In the genomic region with DNA sequence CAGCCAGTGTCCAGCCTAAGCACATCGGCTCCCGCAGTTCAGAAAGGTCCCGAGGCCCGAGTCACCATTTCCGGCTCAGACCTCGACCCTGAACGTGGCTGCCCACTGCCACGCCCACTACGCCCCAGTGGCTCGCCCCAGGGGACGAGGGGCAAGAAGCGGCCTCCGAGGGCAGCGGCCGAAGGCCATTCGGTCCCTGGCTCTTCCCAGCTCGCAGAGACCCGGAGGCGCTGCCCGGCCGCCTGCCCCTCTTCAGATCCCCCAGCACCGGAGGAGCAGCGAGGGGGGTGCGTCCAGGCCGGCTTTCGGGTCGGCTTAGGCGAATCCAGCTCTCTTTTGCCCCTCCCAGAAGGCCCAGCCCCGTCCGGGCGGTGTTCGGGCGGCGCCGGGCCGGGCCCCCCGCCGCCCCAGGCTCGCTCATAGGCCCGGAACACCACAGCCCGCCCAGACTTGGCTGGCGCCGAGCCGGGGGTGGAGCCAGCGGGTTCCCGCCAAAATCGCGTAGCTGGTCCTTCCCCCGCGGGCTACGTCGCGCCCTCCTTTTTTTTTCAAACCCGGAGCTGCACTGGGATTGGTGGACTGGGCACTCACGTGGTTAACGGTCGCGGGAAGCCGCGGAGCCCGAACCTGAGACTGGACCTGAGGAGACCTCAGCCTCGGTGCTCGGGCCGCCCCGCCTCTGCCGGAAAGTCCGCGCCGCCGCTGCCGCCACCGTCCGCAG, we compare ENCODE assay signal across 1 cellular context.
A peak's percentile ranks its signal among the peaks of the same experiment; 100 is the strongest.
TF ChIP-seq lines count a peak whose summit lies in the region.

A gene (plus strand): TSS at position 617 of the 721 bp plus-strand sequence. CDS start 264 bp downstream, outside the sequence.

TF ChIP-seq in GM12878, 131 proteins besides CTCF, POLR2A, EP300 and RAD21 (continued from another document):
- TF ChIP-seq, protein P1, sequence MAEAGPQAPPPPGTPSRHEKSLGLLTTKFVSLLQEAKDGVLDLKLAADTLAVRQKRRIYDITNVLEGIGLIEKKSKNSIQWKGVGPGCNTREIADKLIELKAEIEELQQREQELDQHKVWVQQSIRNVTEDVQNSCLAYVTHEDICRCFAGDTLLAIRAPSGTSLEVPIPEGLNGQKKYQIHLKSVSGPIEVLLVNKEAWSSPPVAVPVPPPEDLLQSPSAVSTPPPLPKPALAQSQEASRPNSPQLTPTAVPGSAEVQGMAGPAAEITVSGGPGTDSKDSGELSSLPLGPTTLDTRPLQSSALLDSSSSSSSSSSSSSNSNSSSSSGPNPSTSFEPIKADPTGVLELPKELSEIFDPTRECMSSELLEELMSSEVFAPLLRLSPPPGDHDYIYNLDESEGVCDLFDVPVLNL (IDR thresholded peaks at IDR 0.05; ENCODE audit: low read depth, low read length), result peak; percentile 91
- TF ChIP-seq ESRRA (IDR thresholded peaks at IDR 0.05; ENCODE audit: low read length) (no peak), POU2F2 (IDR thresholded peaks at IDR 0.05; ENCODE audit: borderline replicate concordance, low read depth, low read length) (0 out of 3 replicates have a peak, but pooled peaks have one; percentile 7), NFIC (IDR thresholded peaks at IDR 0.05; ENCODE audit: low read depth, low read length) (no peak), MEF2B (IDR thresholded peaks at IDR 0.05; ENCODE audit: partially characterized antibody, poor library complexity, severe bottlenecking) (peak; percentile 86), NR2C2 (IDR thresholded peaks at IDR 0.05; ENCODE audit: borderline replicate concordance, control insufficient read depth, insufficient read length, low read depth) (no peak), SMARCA5 (IDR thresholded peaks at IDR 0.05) (no peak), CREB1 (IDR thresholded peaks at IDR 0.05; ENCODE audit: low read depth) (peak; percentile 94), LARP7 (IDR thresholded peaks at IDR 0.05) (0 out of 2 replicates have a peak, but pooled peaks have one; percentile 15), BHLHE40 (IDR thresholded peaks at IDR 0.05; ENCODE audit: borderline replicate concordance in 1 of 2, low read depth in 2 of 2, low read length in 1 of 2) (peak in 1 of 2 experiments; percentile 14; a peak in 1 of 4 replicates), SMC3 (IDR thresholded peaks at IDR 0.05; ENCODE audit: borderline replicate concordance, low read length) (no peak), STAT3 (IDR thresholded peaks at IDR 0.05; ENCODE audit: low read depth, low read length) (no peak), ZNF622 (IDR thresholded peaks at IDR 0.05) (no peak), SRF (IDR thresholded peaks at IDR 0.05; ENCODE audit: low read depth in 2 of 2, low read length in 2 of 2) (0 out of 4 replicates have a peak, but pooled peaks of 1 of the 2 experiments have one; percentile 26), DPF2 (IDR thresholded peaks at IDR 0.05) (no peak; the same call in 1 of the 2 replicates), EGR1 (IDR thresholded peaks at IDR 0.05; ENCODE audit: borderline replicate concordance in 1 of 2, low read depth in 2 of 2, low read length in 2 of 2) (peak in 1 of 2 experiments; percentile 40; a peak in 1 of 3 replicates), SREBF2 (IDR thresholded peaks at IDR 0.05; ENCODE audit: low read length) (no peak), NR2C1 (IDR thresholded peaks at IDR 0.05) (no peak), SUZ12 (IDR thresholded peaks at IDR 0.05; ENCODE audit: unreplicated experiment) (no peak), RAD51 (IDR thresholded peaks at IDR 0.05) (peak; percentile 82), ZNF384 (IDR thresholded peaks at IDR 0.05; ENCODE audit: borderline replicate concordance, low read depth, low read length) (peak; percentile 93), TCF12 (IDR thresholded peaks at IDR 0.05; ENCODE audit: low read depth, low read length) (peak; percentile 20; the same call in 1 of the 2 replicates), CHD2 (IDR thresholded peaks at IDR 0.05; ENCODE audit: borderline replicate concordance, low read depth, low read length) (peak; percentile 43; the same call in 1 of the 2 replicates), SMAD5 (IDR thresholded peaks at IDR 0.05; ENCODE audit: low read depth) (0 out of 2 replicates have a peak, but pooled peaks have one; percentile 58), IKZF1 (conservative IDR thresholded peaks at IDR 0.05) (0 out of 2 replicates have a peak, but pooled peaks have one; percentile 53), MEF2A (IDR thresholded peaks at IDR 0.05; ENCODE audit: insufficient read depth, low read depth, low read length) (0 out of 2 replicates have a peak, but pooled peaks have one; percentile 7), CBX3 (IDR thresholded peaks at IDR 0.05; ENCODE audit: borderline replicate concordance, low read depth) (no peak), SIX5 (IDR thresholded peaks at IDR 0.05; ENCODE audit: low read depth, low read length, severe bottlenecking) (peak; percentile 1), SP1 (IDR thresholded peaks at IDR 0.05; ENCODE audit: low read depth, low read length) (peak; percentile 68), KLF5 (IDR thresholded peaks at IDR 0.05; ENCODE audit: partially characterized antibody) (peak; percentile 64), RB1 (IDR thresholded peaks at IDR 0.05; ENCODE audit: borderline replicate concordance) (peak; percentile 100), MTA3 (IDR thresholded peaks at IDR 0.05; ENCODE audit: borderline replicate concordance, low read length) (no peak), SIN3A (IDR thresholded peaks at IDR 0.05; ENCODE audit: low read depth, low read length) (peak; percentile 78), NR2F1 (conservative IDR thresholded peaks at IDR 0.05) (peak; percentile 79), YY1 (IDR thresholded peaks at IDR 0.05; ENCODE audit: low read depth, low read length) (0 out of 2 replicates have a peak, but pooled peaks have one; percentile 8), GATAD2B (conservative IDR thresholded peaks at IDR 0.05; ENCODE audit: low read depth) (peak; percentile 70)
- TF ChIP-seq, protein P2, sequence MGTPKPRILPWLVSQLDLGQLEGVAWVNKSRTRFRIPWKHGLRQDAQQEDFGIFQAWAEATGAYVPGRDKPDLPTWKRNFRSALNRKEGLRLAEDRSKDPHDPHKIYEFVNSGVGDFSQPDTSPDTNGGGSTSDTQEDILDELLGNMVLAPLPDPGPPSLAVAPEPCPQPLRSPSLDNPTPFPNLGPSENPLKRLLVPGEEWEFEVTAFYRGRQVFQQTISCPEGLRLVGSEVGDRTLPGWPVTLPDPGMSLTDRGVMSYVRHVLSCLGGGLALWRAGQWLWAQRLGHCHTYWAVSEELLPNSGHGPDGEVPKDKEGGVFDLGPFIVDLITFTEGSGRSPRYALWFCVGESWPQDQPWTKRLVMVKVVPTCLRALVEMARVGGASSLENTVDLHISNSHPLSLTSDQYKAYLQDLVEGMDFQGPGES (IDR thresholded peaks at IDR 0.05), result 0 out of 2 replicates have a peak, but pooled peaks have one; percentile 31
- TF ChIP-seq, protein P3, sequence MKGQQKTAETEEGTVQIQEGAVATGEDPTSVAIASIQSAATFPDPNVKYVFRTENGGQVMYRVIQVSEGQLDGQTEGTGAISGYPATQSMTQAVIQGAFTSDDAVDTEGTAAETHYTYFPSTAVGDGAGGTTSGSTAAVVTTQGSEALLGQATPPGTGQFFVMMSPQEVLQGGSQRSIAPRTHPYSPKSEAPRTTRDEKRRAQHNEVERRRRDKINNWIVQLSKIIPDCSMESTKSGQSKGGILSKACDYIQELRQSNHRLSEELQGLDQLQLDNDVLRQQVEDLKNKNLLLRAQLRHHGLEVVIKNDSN (IDR thresholded peaks at IDR 0.05; ENCODE audit: borderline replicate concordance, extremely low read length, insufficient read depth, low read depth, low read length), result peak; percentile 83
- TF ChIP-seq, protein P4, sequence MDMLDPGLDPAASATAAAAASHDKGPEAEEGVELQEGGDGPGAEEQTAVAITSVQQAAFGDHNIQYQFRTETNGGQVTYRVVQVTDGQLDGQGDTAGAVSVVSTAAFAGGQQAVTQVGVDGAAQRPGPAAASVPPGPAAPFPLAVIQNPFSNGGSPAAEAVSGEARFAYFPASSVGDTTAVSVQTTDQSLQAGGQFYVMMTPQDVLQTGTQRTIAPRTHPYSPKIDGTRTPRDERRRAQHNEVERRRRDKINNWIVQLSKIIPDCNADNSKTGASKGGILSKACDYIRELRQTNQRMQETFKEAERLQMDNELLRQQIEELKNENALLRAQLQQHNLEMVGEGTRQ (IDR thresholded peaks at IDR 0.05; ENCODE audit: borderline replicate concordance, low read depth, low read length), result peak; percentile 72
- TF ChIP-seq, protein P5, sequence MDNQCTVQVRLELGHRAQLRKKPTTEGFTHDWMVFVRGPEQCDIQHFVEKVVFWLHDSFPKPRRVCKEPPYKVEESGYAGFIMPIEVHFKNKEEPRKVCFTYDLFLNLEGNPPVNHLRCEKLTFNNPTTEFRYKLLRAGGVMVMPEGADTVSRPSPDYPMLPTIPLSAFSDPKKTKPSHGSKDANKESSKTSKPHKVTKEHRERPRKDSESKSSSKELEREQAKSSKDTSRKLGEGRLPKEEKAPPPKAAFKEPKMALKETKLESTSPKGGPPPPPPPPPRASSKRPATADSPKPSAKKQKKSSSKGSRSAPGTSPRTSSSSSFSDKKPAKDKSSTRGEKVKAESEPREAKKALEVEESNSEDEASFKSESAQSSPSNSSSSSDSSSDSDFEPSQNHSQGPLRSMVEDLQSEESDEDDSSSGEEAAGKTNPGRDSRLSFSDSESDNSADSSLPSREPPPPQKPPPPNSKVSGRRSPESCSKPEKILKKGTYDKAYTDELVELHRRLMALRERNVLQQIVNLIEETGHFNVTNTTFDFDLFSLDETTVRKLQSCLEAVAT (IDR thresholded peaks at IDR 0.05), result no peak
- TF ChIP-seq, protein P6, sequence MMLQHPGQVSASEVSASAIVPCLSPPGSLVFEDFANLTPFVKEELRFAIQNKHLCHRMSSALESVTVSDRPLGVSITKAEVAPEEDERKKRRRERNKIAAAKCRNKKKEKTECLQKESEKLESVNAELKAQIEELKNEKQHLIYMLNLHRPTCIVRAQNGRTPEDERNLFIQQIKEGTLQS (IDR thresholded peaks at IDR 0.05; ENCODE audit: borderline replicate concordance, extremely low read depth, low read depth, low read length), result no peak
- TF ChIP-seq, protein P7, sequence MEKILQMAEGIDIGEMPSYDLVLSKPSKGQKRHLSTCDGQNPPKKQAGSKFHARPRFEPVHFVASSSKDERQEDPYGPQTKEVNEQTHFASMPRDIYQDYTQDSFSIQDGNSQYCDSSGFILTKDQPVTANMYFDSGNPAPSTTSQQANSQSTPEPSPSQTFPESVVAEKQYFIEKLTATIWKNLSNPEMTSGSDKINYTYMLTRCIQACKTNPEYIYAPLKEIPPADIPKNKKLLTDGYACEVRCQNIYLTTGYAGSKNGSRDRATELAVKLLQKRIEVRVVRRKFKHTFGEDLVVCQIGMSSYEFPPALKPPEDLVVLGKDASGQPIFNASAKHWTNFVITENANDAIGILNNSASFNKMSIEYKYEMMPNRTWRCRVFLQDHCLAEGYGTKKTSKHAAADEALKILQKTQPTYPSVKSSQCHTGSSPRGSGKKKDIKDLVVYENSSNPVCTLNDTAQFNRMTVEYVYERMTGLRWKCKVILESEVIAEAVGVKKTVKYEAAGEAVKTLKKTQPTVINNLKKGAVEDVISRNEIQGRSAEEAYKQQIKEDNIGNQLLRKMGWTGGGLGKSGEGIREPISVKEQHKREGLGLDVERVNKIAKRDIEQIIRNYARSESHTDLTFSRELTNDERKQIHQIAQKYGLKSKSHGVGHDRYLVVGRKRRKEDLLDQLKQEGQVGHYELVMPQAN (conservative IDR thresholded peaks at IDR 0.05), result peak; percentile 34
